ENCODE assay signal across 1 cellular context in the genomic region with DNA sequence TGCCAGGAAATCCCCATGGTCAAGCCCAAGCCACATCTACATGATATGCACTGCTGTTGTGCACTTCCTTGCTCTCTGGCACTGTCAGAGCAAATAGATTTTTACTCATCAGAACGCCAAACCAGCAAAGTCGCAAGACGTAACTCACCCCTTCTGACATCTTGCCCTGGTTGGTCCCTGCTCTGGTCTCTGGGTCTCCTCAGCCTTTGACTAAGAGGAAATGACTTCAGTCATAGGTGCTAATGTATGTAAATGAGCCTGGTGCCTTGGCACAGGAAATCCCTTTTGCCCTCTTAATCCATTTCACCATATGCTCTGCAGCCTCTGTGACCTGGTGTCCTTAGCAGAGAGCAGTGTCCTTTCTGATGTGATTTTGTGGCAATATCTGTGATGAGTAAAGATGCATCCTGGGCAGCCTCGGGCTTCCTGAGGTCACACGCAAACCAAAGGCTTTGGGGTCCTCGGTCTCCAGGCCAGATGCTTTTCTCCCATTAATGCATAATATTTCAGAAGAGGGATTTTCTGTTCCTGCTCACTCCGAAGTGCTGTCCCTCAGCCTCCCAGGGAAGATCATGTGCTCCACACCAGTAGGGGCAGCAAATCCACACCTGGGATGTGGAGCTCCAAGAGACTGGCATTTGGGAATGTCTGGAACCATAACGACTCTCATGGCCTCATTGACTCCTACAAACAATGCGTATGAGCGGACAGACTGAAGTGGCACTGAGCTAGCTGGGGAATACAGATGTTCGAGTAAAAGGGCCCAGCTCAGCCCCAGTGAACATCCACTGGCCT.
TF ChIP-seq lines count a peak whose summit lies in the region.

No MANE protein-coding gene starts in this region.

TF ChIP-seq in HepG2, 621 proteins besides CTCF, POLR2A, EP300 and RAD21 (continued from another document):
- TF ChIP-seq, protein P1, sequence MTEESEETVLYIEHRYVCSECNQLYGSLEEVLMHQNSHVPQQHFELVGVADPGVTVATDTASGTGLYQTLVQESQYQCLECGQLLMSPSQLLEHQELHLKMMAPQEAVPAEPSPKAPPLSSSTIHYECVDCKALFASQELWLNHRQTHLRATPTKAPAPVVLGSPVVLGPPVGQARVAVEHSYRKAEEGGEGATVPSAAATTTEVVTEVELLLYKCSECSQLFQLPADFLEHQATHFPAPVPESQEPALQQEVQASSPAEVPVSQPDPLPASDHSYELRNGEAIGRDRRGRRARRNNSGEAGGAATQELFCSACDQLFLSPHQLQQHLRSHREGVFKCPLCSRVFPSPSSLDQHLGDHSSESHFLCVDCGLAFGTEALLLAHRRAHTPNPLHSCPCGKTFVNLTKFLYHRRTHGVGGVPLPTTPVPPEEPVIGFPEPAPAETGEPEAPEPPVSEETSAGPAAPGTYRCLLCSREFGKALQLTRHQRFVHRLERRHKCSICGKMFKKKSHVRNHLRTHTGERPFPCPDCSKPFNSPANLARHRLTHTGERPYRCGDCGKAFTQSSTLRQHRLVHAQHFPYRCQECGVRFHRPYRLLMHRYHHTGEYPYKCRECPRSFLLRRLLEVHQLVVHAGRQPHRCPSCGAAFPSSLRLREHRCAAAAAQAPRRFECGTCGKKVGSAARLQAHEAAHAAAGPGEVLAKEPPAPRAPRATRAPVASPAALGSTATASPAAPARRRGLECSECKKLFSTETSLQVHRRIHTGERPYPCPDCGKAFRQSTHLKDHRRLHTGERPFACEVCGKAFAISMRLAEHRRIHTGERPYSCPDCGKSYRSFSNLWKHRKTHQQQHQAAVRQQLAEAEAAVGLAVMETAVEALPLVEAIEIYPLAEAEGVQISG (CRISPR knock-in tag; IDR thresholded peaks at IDR 0.05): peak; percentile 74
- TF ChIP-seq, protein P2, sequence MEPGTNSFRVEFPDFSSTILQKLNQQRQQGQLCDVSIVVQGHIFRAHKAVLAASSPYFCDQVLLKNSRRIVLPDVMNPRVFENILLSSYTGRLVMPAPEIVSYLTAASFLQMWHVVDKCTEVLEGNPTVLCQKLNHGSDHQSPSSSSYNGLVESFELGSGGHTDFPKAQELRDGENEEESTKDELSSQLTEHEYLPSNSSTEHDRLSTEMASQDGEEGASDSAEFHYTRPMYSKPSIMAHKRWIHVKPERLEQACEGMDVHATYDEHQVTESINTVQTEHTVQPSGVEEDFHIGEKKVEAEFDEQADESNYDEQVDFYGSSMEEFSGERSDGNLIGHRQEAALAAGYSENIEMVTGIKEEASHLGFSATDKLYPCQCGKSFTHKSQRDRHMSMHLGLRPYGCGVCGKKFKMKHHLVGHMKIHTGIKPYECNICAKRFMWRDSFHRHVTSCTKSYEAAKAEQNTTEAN (CRISPR knock-in tag; conservative IDR thresholded peaks at IDR 0.05): no peak
